In genomic region chr5:10762178-10762775, GRCh38 we compare ENCODE assay signal across 1 cellular context.
TF ChIP-seq lines count a peak whose summit lies in the region.

No MANE protein-coding gene starts in this region.

TF ChIP-seq in K562, 482 proteins besides CTCF, POLR2A, EP300 and RAD21 (continued from another document and continues in another):
- TF ChIP-seq AFF4 (CRISPR knock-in tag; IDR thresholded peaks at IDR 0.05) (no peak), ZNF124 (CRISPR knock-in tag; IDR thresholded peaks at IDR 0.05) (no peak), SREBF2 (CRISPR knock-in tag; IDR thresholded peaks at IDR 0.05) (no peak), SMARCB1 (IDR thresholded peaks at IDR 0.05; ENCODE audit: insufficient read length, low read depth) (no peak), POLR3G (IDR thresholded peaks at IDR 0.05; ENCODE audit: extremely low read depth, insufficient read length, insufficient replicate concordance) (no peak), PML (IDR thresholded peaks at IDR 0.05; ENCODE audit: low read length) (no peak), CEBPZ (IDR thresholded peaks at IDR 0.05; ENCODE audit: borderline replicate concordance, low read depth, low read length) (no peak), ZBTB9 (CRISPR knock-in tag; IDR thresholded peaks at IDR 0.05) (no peak), E2F3 (CRISPR knock-in tag; IDR thresholded peaks at IDR 0.05) (no peak), CBFB (CRISPR knock-in tag; IDR thresholded peaks at IDR 0.05) (0 out of 2 replicates have a peak, but pooled peaks have one; percentile 55), ZBTB26 (CRISPR knock-in tag; IDR thresholded peaks at IDR 0.05) (no peak), MCM5 (IDR thresholded peaks at IDR 0.05; ENCODE audit: low read depth) (no peak), MCM3 (IDR thresholded peaks at IDR 0.05) (no peak), TAF15 (IDR thresholded peaks at IDR 0.05; ENCODE audit: low read depth, low read length) (no peak), ZNF57 (CRISPR knock-in tag; IDR thresholded peaks at IDR 0.05) (no peak), BRD9 (IDR thresholded peaks at IDR 0.05; ENCODE audit: low read depth, partially characterized antibody) (no peak), THAP12 (CRISPR knock-in tag; IDR thresholded peaks at IDR 0.05) (no peak), ZFP1 (CRISPR knock-in tag; IDR thresholded peaks at IDR 0.05) (no peak), CSDE1 (IDR thresholded peaks at IDR 0.05) (no peak), CBFA2T3 (IDR thresholded peaks at IDR 0.05) (no peak), DPF2 (IDR thresholded peaks at IDR 0.05) (no peak), PHF8 (IDR thresholded peaks at IDR 0.05; ENCODE audit: borderline replicate concordance, low read length) (no peak), BMI1 (IDR thresholded peaks at IDR 0.05; ENCODE audit: low read length) (no peak), YY1 (IDR thresholded peaks at IDR 0.05; ENCODE audit: borderline replicate concordance in 1 of 3, control insufficient read depth in 1 of 3, extremely low read depth in 1 of 3, insufficient read depth in 3 of 3, insufficient read length in 1 of 3, insufficient replicate concordance in 2 of 3, low read depth in 1 of 3, low read length in 2 of 3) (no peak), REST (CRISPR knock-in tag; IDR thresholded peaks at IDR 0.05; ENCODE audit: low read depth) (no peak), SNRNP70 (optimal IDR thresholded peaks at IDR 0.05; ENCODE audit: low read depth, low read length) (no peak), KDM2B (CRISPR knock-in tag; IDR thresholded peaks at IDR 0.05) (no peak), SMAD2 (IDR thresholded peaks at IDR 0.05; ENCODE audit: low read depth, low read length) (no peak), GMEB1 (CRISPR knock-in tag; IDR thresholded peaks at IDR 0.05) (no peak), ZNF12 (CRISPR knock-in tag; IDR thresholded peaks at IDR 0.05) (no peak), SREBF1 (IDR thresholded peaks at IDR 0.05; ENCODE audit: borderline replicate concordance, low read depth, low read length) (no peak), NR2C1 (IDR thresholded peaks at IDR 0.05) (no peak; the same call in 1 of the 2 replicates), NR2C1 (tag; IDR thresholded peaks at IDR 0.05) (peak; percentile 55), RBM17 (IDR thresholded peaks at IDR 0.05; ENCODE audit: borderline replicate concordance, low read depth, low read length) (no peak), GTF2F1 (IDR thresholded peaks at IDR 0.05; ENCODE audit: low read depth, low read length) (no peak), ATF3 (IDR thresholded peaks at IDR 0.05) (no peak), ATF3 (CRISPR knock-in tag; conservative IDR thresholded peaks at IDR 0.05) (0 out of 2 replicates have a peak, but pooled peaks have one; percentile 35), BCL6 (CRISPR knock-in tag; IDR thresholded peaks at IDR 0.05) (no peak), ZNF507 (tag; conservative IDR thresholded peaks at IDR 0.05) (no peak), KAT7 (CRISPR knock-in tag; IDR thresholded peaks at IDR 0.05; ENCODE audit: borderline replicate concordance) (no peak), CREBBP (IDR thresholded peaks at IDR 0.05; ENCODE audit: low read depth, low read length) (no peak), TCF3 (CRISPR knock-in tag; IDR thresholded peaks at IDR 0.05) (no peak), CBFA2T2 (conservative IDR thresholded peaks at IDR 0.05) (no peak), RNF2 (IDR thresholded peaks at IDR 0.05) (no peak), MTA1 (IDR thresholded peaks at IDR 0.05; ENCODE audit: borderline replicate concordance) (no peak), PYGO2 (tag; IDR thresholded peaks at IDR 0.05) (no peak), CTBP1 (IDR thresholded peaks at IDR 0.05; ENCODE audit: borderline replicate concordance) (no peak), PHF21A (IDR thresholded peaks at IDR 0.05; ENCODE audit: borderline replicate concordance, low read depth) (no peak), ZFX (CRISPR knock-in tag; IDR thresholded peaks at IDR 0.05) (no peak), RHOXF2B (CRISPR knock-in tag; conservative IDR thresholded peaks at IDR 0.05) (no peak), ZNF449 (CRISPR knock-in tag; IDR thresholded peaks at IDR 0.05) (no peak)
